23 cellular contexts compared by ENCODE assay signal in genomic region chr6:77094821-77095220, GRCh38.
DNase-seq lines count a peak whose midpoint lies in the region; ATAC-seq, FAIRE-seq and TF ChIP-seq lines count a peak whose summit lies in the region.
"Had no signal": no experiment of that assay in that cellular context is flagged by ENCODE, and none has a peak within 500 bp of the region (broad histone marks: within the 10 kb centered on the region; RNA-seq: fewer than 3 reads in every experiment).

No MANE protein-coding gene starts in this region.

- H4K20me1 ChIP-seq in HepG2 (ENCODE audit: insufficient read depth, low read length) (no peaks in the 10 kb centered on the region), mammary epithelial cell (ENCODE audit: insufficient read depth, low read length) (no peaks in the 10 kb centered on the region)
- H4K20me1 ChIP-seq: BLaER1 had no signal

- no peak overlapping the region for H3K4me2 ChIP-seq in HepG2 (ENCODE audit: low read depth, low read length)
- H3K4me2 ChIP-seq in mammary epithelial cell (ENCODE audit: insufficient read depth, low read depth, low read length) = no peak overlapping the region
- H3K4me2 ChIP-seq: BLaER1 had no signal

- POLR2A ChIA-PET in HepG2 (lab: Yijun Ruan, JAX) = no interaction called here
- POLR2A ChIA-PET in activated CD4-positive, alpha-beta T cell treated with anti-CD3 and anti-CD28 coated beads for 36 hours (lab: Charles Lee) = no interaction called here

- no peak overlapping the region for H3K4me3 Mint-ChIP-seq in activated CD4-positive, alpha-beta T cell treated with anti-CD3 and anti-CD28 coated beads for 36 hours
- H3K4me3 Mint-ChIP-seq: CD14-positive monocyte; CD4-positive, alpha-beta memory T cell; HFFc6 had no signal

- FAIRE-seq in HepG2 (lab: Jason Lieb, UNC) = no peak
- FAIRE-seq: GM12878, HTR-8/SVneo had no signal

- no peaks in the 10 kb centered on the region for H3K27me3 ChIP-seq in liver (ENCODE audit: control insufficient read depth in 4 of 4, insufficient read depth in 4 of 4, low read length in 3 of 4)
- no peaks in the 10 kb centered on the region; a peak in 1 of 5 replicates for H3K27me3 ChIP-seq in HepG2 (ENCODE audit: control insufficient read depth in 1 of 2, insufficient read depth in 2 of 2, low read length in 2 of 2)
- no peaks in the 10 kb centered on the region for H3K27me3 ChIP-seq in mammary epithelial cell (ENCODE audit: insufficient read depth, low read length)
- no peaks in the 10 kb centered on the region for H3K27me3 ChIP-seq in right lobe of liver
- H3K27me3 ChIP-seq in thyroid gland = no peaks in the 10 kb centered on the region
- H3K27me3 ChIP-seq: BLaER1 had no signal

- no peaks in the 10 kb centered on the region for H3K4me1 Mint-ChIP-seq in activated CD4-positive, alpha-beta T cell treated with anti-CD3 and anti-CD28 coated beads for 36 hours
- H3K4me1 Mint-ChIP-seq: CD14-positive monocyte; CD4-positive, alpha-beta memory T cell had no signal

- dilution Hi-C loops in mammary epithelial cell (cut with HindIII; ENCODE audit: low sequenced_read_pairs) = no loop called here

- no peaks in the 10 kb centered on the region for H3K36me3 Mint-ChIP-seq in activated CD4-positive, alpha-beta T cell treated with anti-CD3 and anti-CD28 coated beads for 36 hours (ENCODE audit: low read depth)
- H3K36me3 Mint-ChIP-seq: CD14-positive monocyte; CD4-positive, alpha-beta memory T cell had no signal

- H3K4me3 ChIP-seq in liver (ENCODE audit: low read depth in 1 of 3, low read length in 3 of 3) = peak overlapping the region in 1 of 3 donors; percentile 19
- H3K4me3 ChIP-seq in HepG2 (replicated peaks in 1 of 3; ENCODE audit: insufficient read depth in 1 of 3, low read depth in 2 of 3, low read length in 3 of 3) = no peak overlapping the region
- H3K4me3 ChIP-seq in mammary epithelial cell (replicated peaks in 1 of 3; ENCODE audit: insufficient read depth in 1 of 3, low read depth in 2 of 3, low read length in 3 of 3) = no peak overlapping the region
- no peak overlapping the region for H3K4me3 ChIP-seq in right lobe of liver
- H3K4me3 ChIP-seq in thyroid gland (replicated peaks in 1 of 3) = no peak overlapping the region
- H3K4me3 ChIP-seq: BLaER1, GM12878, GM23248 had no signal

- peaks cover 5% of the 10 kb centered on the region for H3K9me3 Mint-ChIP-seq in activated CD4-positive, alpha-beta T cell treated with anti-CD3 and anti-CD28 coated beads for 36 hours (ENCODE audit: low read depth)
- H3K9me3 Mint-ChIP-seq: HFFc6 had no signal

- ATAC-seq in HepG2 (no peak), right lobe of liver (peak; percentile 43 to 68 (median 60))
- ATAC-seq in activated CD4-positive, alpha-beta T cell treated with anti-CD3 and anti-CD28 coated beads for 36 hours = no peak
- ATAC-seq: GM12878, HCT116 had no signal

- no peaks in the 10 kb centered on the region for H3K36me3 ChIP-seq in liver (ENCODE audit: control insufficient read depth in 4 of 4, insufficient read depth in 3 of 4, low read depth in 1 of 4, low read length in 3 of 4)
- H3K36me3 ChIP-seq in HepG2 (replicated peaks in 1 of 2; ENCODE audit: control insufficient read depth in 1 of 2, insufficient read depth in 2 of 2, low read length in 2 of 2) = no peaks in the 10 kb centered on the region
- H3K36me3 ChIP-seq in mammary epithelial cell (ENCODE audit: insufficient read depth, low read length) = no peaks in the 10 kb centered on the region
- no peaks in the 10 kb centered on the region for H3K36me3 ChIP-seq in right lobe of liver
- no peaks in the 10 kb centered on the region for H3K36me3 ChIP-seq in thyroid gland
- H3K36me3 ChIP-seq: BLaER1 had no signal

- TF ChIP-seq CTCF in liver (IDR thresholded peaks at IDR 0.05; ENCODE audit: low read depth, low read length, missing input control) (no peak), HepG2 (CRISPR knock-in tag; IDR thresholded peaks at IDR 0.05) (no peak), mammary epithelial cell (conservative IDR thresholded peaks at IDR 0.05 in 1 of 2, IDR thresholded peaks at IDR 0.05 in 1 of 2; ENCODE audit: extremely low read depth in 1 of 2, insufficient read depth in 1 of 2, low read depth in 1 of 2, low read length in 2 of 2) (no peak), right lobe of liver (IDR thresholded peaks at IDR 0.05) (no peak), thyroid gland (IDR thresholded peaks at IDR 0.05) (no peak)

- WGBS in liver = 43% methylated on average over 1 of the region's 1 CpG
- WGBS in HepG2 (ENCODE audit: low lambda C conversion rate) = 4% methylated on average over 1 of the region's 1 CpG
- 100% methylated on average over 1 of the region's 1 CpG for WGBS in mammary epithelial cell (ENCODE audit: low coverage, missing lambda C conversion rate)
- WGBS in right lobe of liver (ENCODE audit: insufficient coverage, low coverage, low lambda C conversion rate, missing lambda C conversion rate) = 40% methylated on average over 1 of the region's 1 CpG
- WGBS in thyroid gland, 2 donors = 83% methylated on average over 1 of the region's 1 CpG

- H3K27ac ChIP-seq in liver (ENCODE audit: low read depth in 1 of 2, low read length in 2 of 2) (no peak overlapping the region), HepG2 (ENCODE audit: extremely low read length, insufficient read depth, low read length) (no peak overlapping the region), mammary epithelial cell (ENCODE audit: insufficient read depth, low read depth, low read length) (no peak overlapping the region), right lobe of liver (no peak overlapping the region), thyroid gland (no peak overlapping the region)
- H3K27ac ChIP-seq: BLaER1, GM23248 had no signal

- H3K9me3 ChIP-seq in liver (ENCODE audit: control insufficient read depth in 4 of 4, low read length in 3 of 4) (no peaks in the 10 kb centered on the region), HepG2 (ENCODE audit: low read length) (no peaks in the 10 kb centered on the region), mammary epithelial cell (replicated peaks; ENCODE audit: insufficient read depth, low read length) (no peaks in the 10 kb centered on the region), right lobe of liver (no peaks in the 10 kb centered on the region), thyroid gland (no peaks in the 10 kb centered on the region)
- H3K9me3 ChIP-seq: BLaER1 had no signal

- H3K27ac Mint-ChIP-seq in activated CD4-positive, alpha-beta T cell treated with anti-CD3 and anti-CD28 coated beads for 36 hours = no peak overlapping the region
- H3K27ac Mint-ChIP-seq: CD14-positive monocyte; CD4-positive, alpha-beta memory T cell; HFFc6 had no signal

- intact Hi-C loops in HepG2 (cut with micrococcal nuclease; ENCODE audit: unreplicated experiment) (no loop called here), mammary epithelial cell (cut with micrococcal nuclease) (no loop called here), right lobe of liver (cut with DNase I) (no loop called here), thyroid gland (cut with DNase I) (no loop called here)
- intact Hi-C loops in activated CD4-positive, alpha-beta T cell treated with anti-CD3 and anti-CD28 coated beads for 36 hours (cut with DNase I, micrococcal nuclease) = no loop called here

- CTCF ChIA-PET in HepG2 (lab: Yijun Ruan, JAX; ENCODE audit: low intra/inter-chr PET ratio, low total read pairs) = no interaction called here
- CTCF ChIA-PET in mammary epithelial cell (lab: Charles Lee; ENCODE audit: low non-redundant PET) = no interaction called here
- CTCF ChIA-PET in activated CD4-positive, alpha-beta T cell treated with anti-CD3 and anti-CD28 coated beads for 36 hours (lab: Charles Lee) = no interaction called here

- in situ Hi-C loops in HepG2 (cut with HindIII; ENCODE audit: extremely low pct_ligation_motif_present, low pct_unique_long_range_greater_than_20kb) = no loop called here
- in situ Hi-C loops in mammary epithelial cell (cut with MboI; ENCODE audit: low sequenced_read_pairs in 2 of 2) = no loop called here

- H2AFZ ChIP-seq in HepG2 (ENCODE audit: low read length) (no peak overlapping the region), mammary epithelial cell (ENCODE audit: low read depth, low read length) (peak overlapping the region; percentile 10)
- H2AFZ ChIP-seq: GM23248 had no signal

- H3K79me2 ChIP-seq in HepG2 (ENCODE audit: insufficient read depth, low read length) (no peaks in the 10 kb centered on the region), mammary epithelial cell (ENCODE audit: insufficient read depth, low read length) (no peaks in the 10 kb centered on the region)

- BruUV-seq in HepG2 (replicated peaks; lab: Mats Ljungman, UMichigan) = no TSS peak
- no TSS peak for BruUV-seq in mammary epithelial cell (replicated peaks; lab: Mats Ljungman, UMichigan)

- TF ChIP-seq RAD21 in liver (IDR thresholded peaks at IDR 0.05) (no peak), HepG2 (CRISPR knock-in tag; IDR thresholded peaks at IDR 0.05) (no peak)

- TF ChIP-seq POLR2A in HepG2 (IDR thresholded peaks at IDR 0.05; ENCODE audit: insufficient read depth in 1 of 2, low read depth in 2 of 2, low read length in 2 of 2) = no peak
- no peak for TF ChIP-seq POLR2A in right lobe of liver (IDR thresholded peaks at IDR 0.05)
- TF ChIP-seq POLR2A in thyroid gland (IDR thresholded peaks at IDR 0.05) = no peak

- TF ChIP-seq EP300 in HepG2 (IDR thresholded peaks at IDR 0.05; ENCODE audit: low read depth in 2 of 2, low read length in 2 of 2) = no peak
- TF ChIP-seq EP300 in HepG2 (CRISPR knock-in tag; IDR thresholded peaks at IDR 0.05; ENCODE audit: borderline replicate concordance) = no peak

- no peaks in the 10 kb centered on the region for H3K27me3 Mint-ChIP-seq in activated CD4-positive, alpha-beta T cell treated with anti-CD3 and anti-CD28 coated beads for 36 hours
- H3K27me3 Mint-ChIP-seq: CD4-positive, alpha-beta memory T cell had no signal

- H3K4me1 ChIP-seq in liver (ENCODE audit: control insufficient read depth in 4 of 4, insufficient read depth in 4 of 4, low read length in 3 of 4) (peaks cover 0 to 2% (median 0%) of the 10 kb centered on the region in 4 donors), HepG2 (ENCODE audit: insufficient read depth, low read length) (no peaks in the 10 kb centered on the region), mammary epithelial cell (ENCODE audit: insufficient read depth, low read length) (no peaks in the 10 kb centered on the region), right lobe of liver (no peaks in the 10 kb centered on the region), thyroid gland (no peaks in the 10 kb centered on the region)
- H3K4me1 ChIP-seq: BLaER1 had no signal

- H3K9ac ChIP-seq in liver (ENCODE audit: low read depth in 1 of 2, low read length in 2 of 2) (no peak overlapping the region), HepG2 (ENCODE audit: insufficient read depth, low read depth, low read length) (no peak overlapping the region), mammary epithelial cell (ENCODE audit: insufficient read depth, low read length) (no peak overlapping the region)
- H3K9ac ChIP-seq: BLaER1, GM23248 had no signal

- DNase-seq in HepG2 (ENCODE audit: low spot score) = no peak
- no peak for DNase-seq in mammary epithelial cell
- no peak for DNase-seq in right lobe of liver
- no peak for DNase-seq in activated CD4-positive, alpha-beta T cell treated with anti-CD3 and anti-CD28 coated beads for 36 hours
- DNase-seq in COLO668 (lab: John Stamatoyannopoulos, UW; ENCODE audit: unreplicated experiment) = no peak
- DNase-seq in thyroid gland = no peak
- no peak for DNase-seq in NCI-H2227 treated with DMSO at 0.1 percent for 48 hours (lab: John Stamatoyannopoulos, UW)
- DNase-seq: 8988T; Calu3; CD4-positive, alpha-beta memory T cell; DMS 273 treated with DMSO at 0.1 percent for 48 hours; DMS53; DND-41; EL; GM23248; H7; HFFc6 had no signal

Comparison
In these comparisons a context has a peak if more than half of its experiments do, and no peak if none do; other contexts are left out.
1. ATAC-seq: peak in right lobe of liver (4 of 4); none in HepG2 (single experiment) and activated CD4-positive, alpha-beta T cell treated with anti-CD3 and anti-CD28 coated beads for 36 hours (single experiment).